8 cellular contexts compared by ENCODE assay signal in genomic region chr20:64256282-64256947, GRCh38. TPM values are rescaled to one million over a fixed set of nuclear protein-coding genes. Genes with fewer than 3 reads are reported as not detected.
DNase-seq lines count a peak whose midpoint lies in the region; ATAC-seq and TF ChIP-seq lines count a peak whose summit lies in the region.

No MANE protein-coding gene starts in this region.

- H3K36me3 ChIP-seq in SK-N-MC (ENCODE audit: insufficient read depth, low read length) (no peaks in the 10 kb centered on the region), psoas muscle (ENCODE audit: insufficient read depth in 1 of 2, low read depth in 1 of 2) (no peaks in the 10 kb centered on the region)

- peak overlapping the region; percentile 83 for H3K4me3 ChIP-seq in GM12864 (ENCODE audit: low read depth, low read length)
- H3K4me3 ChIP-seq in SK-N-MC, result peak overlapping the region; percentile 98
- H3K4me3 ChIP-seq in fibroblast of pulmonary artery (replicated peaks; ENCODE audit: low read depth, low read length), result peak overlapping the region; percentile 84
- H3K4me3 ChIP-seq in psoas muscle, result peak overlapping the region; percentile 79

- peak overlapping the region; percentile 95 for H3K9ac ChIP-seq in SK-N-MC (ENCODE audit: insufficient read length)

- H3K4me1 ChIP-seq in psoas muscle, result peaks cover 47% of the 10 kb centered on the region

- no peaks in the 10 kb centered on the region for H3K27me3 ChIP-seq in psoas muscle (ENCODE audit: insufficient read depth in 3 of 3, low read length in 2 of 3)

- no peak for TF ChIP-seq CTCF in GM12864 (IDR thresholded peaks at IDR 0.05; ENCODE audit: low read depth, low read length, missing control alignments)
- no peak for TF ChIP-seq CTCF in fibroblast of pulmonary artery (IDR thresholded peaks at IDR 0.05; ENCODE audit: low read length, missing control alignments)
- no peak for TF ChIP-seq CTCF in psoas muscle (IDR thresholded peaks at IDR 0.05)

- DNase-seq in GM12864 (ENCODE audit: low read depth) (no peak), SK-N-MC (ENCODE audit: low read depth, low spot score) (no peak), fibroblast of pulmonary artery (ENCODE audit: low read depth) (peak; percentile 18), psoas muscle (no peak), GM19238 (ENCODE audit: insufficient read length, low spot score) (no peak), DMS79 treated with DMSO at 0.1 percent for 48 hours (lab: John Stamatoyannopoulos, UW) (no peak), epidermal melanocyte (ENCODE audit: insufficient read length, low spot score) (no peak)

- H3K27ac ChIP-seq in SK-N-MC (no peak overlapping the region), psoas muscle (peak overlapping the region; percentile 91)

- ATAC-seq in psoas muscle, result no peak
- ATAC-seq in HG03159 (IDR thresholded peaks at IDR 0.05; ENCODE audit: unreplicated experiment), result no peak

- H3K9me3 ChIP-seq in SK-N-MC (ENCODE audit: low read depth, low read length), result no peaks in the 10 kb centered on the region
- no peaks in the 10 kb centered on the region for H3K9me3 ChIP-seq in psoas muscle

- intact Hi-C loops in psoas muscle (cut with DNase I), result no loop called here

- 23 to 26% (median 23%) methylated on average over 16 of the region's 16 CpGs for WGBS in psoas muscle, 3 donors

RNA-seq across cellular contexts. Expression of gene PCMTD2, which starts 0.9 kb away (rescaled TPM):
- 10 to 100 TPM; 37.7 to 47.3 (median 41.7) TPM for total RNA-seq in psoas muscle
- polyA plus RNA-seq in psoas muscle, result 10 to 100 TPM; 11.7 to 37.8 (median 17.4) TPM
